ENCODE assay signal across 17 cellular contexts in genomic region chr1:68973459-68974244, GRCh38.
DNase-seq lines count a peak whose midpoint lies in the region; ATAC-seq, FAIRE-seq and TF ChIP-seq lines count a peak whose summit lies in the region.
"Had no signal": no experiment of that assay in that cellular context is flagged by ENCODE, and none has a peak within 500 bp of the region (broad histone marks: within the 10 kb centered on the region; RNA-seq: fewer than 3 reads in every experiment).

No MANE protein-coding gene starts in this region.

- DNase-seq in NOMO-1 treated with DMSO at 0.1 percent for 48 hours (lab: John Stamatoyannopoulos, UW; ENCODE audit: unreplicated experiment): peak; percentile 1
- DNase-seq in NOMO-1 treated with dmso at 0.1 percent for 144 hours (lab: John Stamatoyannopoulos, UW; ENCODE audit: unreplicated experiment): no peak
- DNase-seq in astrocyte (ENCODE audit: low read depth): peak; percentile 70
- DNase-seq in foreskin keratinocyte: peak in 1 of 2 donors; percentile 68
- no peak for DNase-seq in aorta
- DNase-seq in HAP-1 (ENCODE audit: low spot score in 2 of 2): no peak
- no peak for DNase-seq in hepatic stellate cell (ENCODE audit: low spot score)
- DNase-seq: activated gamma-delta T cell, COR-L47, heart right ventricle, NCI-H1436 treated with DMSO at 0.1 percent for 48 hours, NCI-H446, OCI-M1 had no signal

- no peaks in the 10 kb centered on the region for H3K27me3 Mint-ChIP-seq in astrocyte (ENCODE audit: low read depth, unreplicated experiment)
- no peaks in the 10 kb centered on the region for H3K27me3 Mint-ChIP-seq in stimulated activated memory B cell treated with anti-CD40 and anti-IgM and Interleukin-4, amounts not matched to agents 10 μg/mL and 1 μg/mL and 100 μg/mL, for 72 hours

- H3K4me3 ChIP-seq in astrocyte (ENCODE audit: insufficient read depth, low read depth, low read length) (no peak overlapping the region), aorta (ENCODE audit: low read length in 2 of 2) (no peak overlapping the region), HAP-1 (no peak overlapping the region)
- H3K4me3 ChIP-seq: heart right ventricle had no signal

- H3K36me3 ChIP-seq in astrocyte (ENCODE audit: insufficient read depth, low read length) (no peaks in the 10 kb centered on the region), aorta (ENCODE audit: control insufficient read depth in 1 of 2, insufficient read depth in 2 of 2, low read length in 1 of 2) (no peaks in the 10 kb centered on the region), HAP-1 (replicated peaks) (no peaks in the 10 kb centered on the region)
- H3K36me3 ChIP-seq: heart right ventricle had no signal

- H3K36me3 Mint-ChIP-seq in astrocyte (ENCODE audit: low read depth, unreplicated experiment): no peaks in the 10 kb centered on the region
- H3K36me3 Mint-ChIP-seq in stimulated activated memory B cell treated with anti-CD40 and anti-IgM and Interleukin-4, amounts not matched to agents 10 μg/mL and 1 μg/mL and 100 μg/mL, for 72 hours: no peaks in the 10 kb centered on the region

- H3K4me3 Mint-ChIP-seq in astrocyte (ENCODE audit: unreplicated experiment): no peak overlapping the region
- no peak overlapping the region for H3K4me3 Mint-ChIP-seq in stimulated activated memory B cell treated with anti-CD40 and anti-IgM and Interleukin-4, amounts not matched to agents 10 μg/mL and 1 μg/mL and 100 μg/mL, for 72 hours

- H3K27me3 ChIP-seq in astrocyte (ENCODE audit: insufficient read depth, low read length) (no peaks in the 10 kb centered on the region), foreskin keratinocyte (no peaks in the 10 kb centered on the region), aorta (ENCODE audit: control insufficient read depth in 1 of 2, insufficient read depth in 2 of 2, low read length in 1 of 2) (no peaks in the 10 kb centered on the region), HAP-1 (ENCODE audit: low read depth) (no peaks in the 10 kb centered on the region)
- H3K27me3 ChIP-seq: heart right ventricle had no signal

- no peaks in the 10 kb centered on the region for H3K79me2 ChIP-seq in astrocyte (ENCODE audit: insufficient read depth, low read length)

- TF ChIP-seq CTCF in astrocyte (IDR thresholded peaks at IDR 0.05; ENCODE audit: insufficient read depth, low read depth, low read length) (no peak), foreskin keratinocyte (conservative IDR thresholded peaks at IDR 0.05) (no peak)

- no peaks in the 10 kb centered on the region for H3K9me3 ChIP-seq in astrocyte (ENCODE audit: insufficient read depth, low read depth, low read length)
- no peaks in the 10 kb centered on the region for H3K9me3 ChIP-seq in aorta (ENCODE audit: control insufficient read depth, low read length)
- H3K9me3 ChIP-seq in HAP-1: no peaks in the 10 kb centered on the region
- H3K9me3 ChIP-seq: heart right ventricle had no signal

- H3K4me1 Mint-ChIP-seq in astrocyte (ENCODE audit: low read depth, unreplicated experiment): peaks cover 6% of the 10 kb centered on the region
- H3K4me1 Mint-ChIP-seq in stimulated activated memory B cell treated with anti-CD40 and anti-IgM and Interleukin-4, amounts not matched to agents 10 μg/mL and 1 μg/mL and 100 μg/mL, for 72 hours: no peaks in the 10 kb centered on the region

- ATAC-seq in foreskin keratinocyte (peak; percentile 97), aorta (ENCODE audit: low FRiP score) (peak; percentile 62)
- ATAC-seq in stimulated activated memory B cell treated with anti-CD40 and anti-IgM and Interleukin-4, amounts not matched to agents 10 μg/mL and 1 μg/mL and 100 μg/mL, for 72 hours: no peak
- ATAC-seq: heart right ventricle, left lobe of liver had no signal

- H4K20me1 ChIP-seq in astrocyte (ENCODE audit: insufficient read depth, low read length): no peaks in the 10 kb centered on the region

- peak overlapping the region; percentile 91 for H3K27ac Mint-ChIP-seq in astrocyte (ENCODE audit: unreplicated experiment)
- H3K27ac Mint-ChIP-seq in stimulated activated memory B cell treated with anti-CD40 and anti-IgM and Interleukin-4, amounts not matched to agents 10 μg/mL and 1 μg/mL and 100 μg/mL, for 72 hours: no peak overlapping the region

- intact Hi-C loops in aorta (cut with DNase I): no loop called here

- no peak overlapping the region for H3K9ac ChIP-seq in astrocyte (ENCODE audit: low read length)

- H3K4me1 ChIP-seq in astrocyte (ENCODE audit: insufficient read depth, low read length) (peaks cover 8% of the 10 kb centered on the region), foreskin keratinocyte (no peaks in the 10 kb centered on the region), aorta (ENCODE audit: control insufficient read depth in 1 of 2, insufficient read depth in 2 of 2, low read length in 2 of 2) (no peaks in the 10 kb centered on the region), HAP-1 (peaks cover 62% of the 10 kb centered on the region)
- H3K4me1 ChIP-seq: heart right ventricle had no signal

- no peak overlapping the region for H2AFZ ChIP-seq in astrocyte (ENCODE audit: low read depth, low read length)

- 72 to 75% methylated on average over 6 of the region's 6 CpGs for WGBS in aorta, 2 donors

- H3K4me2 ChIP-seq in astrocyte (ENCODE audit: low read length): peak overlapping the region; percentile 20

- H3K9me3 Mint-ChIP-seq in astrocyte (ENCODE audit: unreplicated experiment): no peaks in the 10 kb centered on the region
- H3K9me3 Mint-ChIP-seq in stimulated activated memory B cell treated with anti-CD40 and anti-IgM and Interleukin-4, amounts not matched to agents 10 μg/mL and 1 μg/mL and 100 μg/mL, for 72 hours: no peaks in the 10 kb centered on the region

- FAIRE-seq in astrocyte (lab: Jason Lieb, UNC): no peak
- FAIRE-seq: A204.1, endometrium had no signal

- in situ Hi-C loops in HAP-1 (cut with MboI; ENCODE audit: low sequenced_read_pairs): no loop called here

- H3K27ac ChIP-seq in astrocyte (ENCODE audit: low read depth, low read length) (no peak overlapping the region), foreskin keratinocyte (no peak overlapping the region), aorta (ENCODE audit: low read depth in 1 of 2, low read length in 2 of 2) (no peak overlapping the region)
- H3K27ac ChIP-seq: heart right ventricle had no signal

Comparison
In these comparisons a context has a peak if more than half of its experiments do, and no peak if none do; other contexts are left out.
1. DNase-seq: peak in NOMO-1 treated with DMSO at 0.1 percent for 48 hours (single experiment) and astrocyte (single experiment); none in NOMO-1 treated with dmso at 0.1 percent for 144 hours (single experiment), aorta (0 of 2), HAP-1 (0 of 2) and hepatic stellate cell (single experiment).